ENCODE assay signal across 16 cellular contexts in the genomic region with DNA sequence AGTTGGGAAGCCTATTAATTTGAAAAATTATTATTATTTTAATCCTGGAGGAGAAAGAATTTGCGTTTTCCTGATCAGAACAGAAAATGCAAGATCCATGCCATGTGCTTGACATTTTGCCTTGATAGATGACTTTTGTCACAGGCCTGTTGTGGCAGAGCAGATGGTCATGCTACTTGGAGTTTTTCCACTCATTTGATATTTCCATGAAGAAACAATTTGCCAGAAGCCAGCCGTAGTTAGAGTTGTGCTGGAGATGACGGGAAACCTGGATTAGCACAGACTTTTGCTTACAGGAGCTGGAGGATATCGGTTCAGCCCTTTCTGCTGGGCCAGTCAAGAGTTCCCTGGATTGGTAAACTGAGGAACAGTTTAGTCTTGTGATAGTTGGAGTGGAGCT. TPM values are rescaled to one million over a fixed set of nuclear protein-coding genes. Genes with fewer than 3 reads are reported as not detected.
DNase-seq lines count a peak whose midpoint lies in the region; ATAC-seq and TF ChIP-seq lines count a peak whose summit lies in the region.
"Had no signal": no experiment of that assay in that cellular context is flagged by ENCODE, and none has a peak within 500 bp of the region (broad histone marks: within the 10 kb centered on the region; RNA-seq: fewer than 3 reads in every experiment).

No MANE protein-coding gene starts in this region.

- H3K4me1 Mint-ChIP-seq in activated naive CD4-positive, alpha-beta T cell treated with anti-CD3 and anti-CD28 coated beads, Interleukin-2, amount 50 U/mL, for 24 hours: peaks cover 81% of the 10 kb centered on the region
- peaks cover 68% of the 10 kb centered on the region for H3K4me1 Mint-ChIP-seq in activated CD4-positive, alpha-beta memory T cell treated with anti-CD3 and anti-CD28 coated beads for 36 hours (ENCODE audit: low read depth)
- H3K4me1 Mint-ChIP-seq in endothelial cell (ENCODE audit: unreplicated experiment): peaks cover 52% of the 10 kb centered on the region

- WGBS in transverse colon (ENCODE audit: low coverage in 1 of 2), 2 donors: 87 to 96% methylated on average over 4 of the region's 4 CpGs
- 88% methylated on average over 4 of the region's 4 CpGs for WGBS in right cardiac atrium

- POLR2A ChIA-PET in activated CD4-positive, alpha-beta memory T cell treated with anti-CD3 and anti-CD28 coated beads for 36 hours (lab: Charles Lee): interaction anchor here (1.1 to 2.3 kb wide), 5 partner anchors 21 to 90 kb away, joined by 3 to 6 read pairs (median 4); a partner anchor contains a TSS

- CTCF ChIA-PET in activated CD4-positive, alpha-beta memory T cell treated with anti-CD3 and anti-CD28 coated beads for 36 hours (lab: Charles Lee): interaction anchor here (0.7 to 7.2 kb wide), 9 partner anchors 13 to 115 kb away, joined by 3 to 62 read pairs (median 4); a partner anchor contains a TSS

- H3K27me3 Mint-ChIP-seq in activated naive CD4-positive, alpha-beta T cell treated with anti-CD3 and anti-CD28 coated beads, Interleukin-2, amount 50 U/mL, for 24 hours: no peaks in the 10 kb centered on the region
- no peaks in the 10 kb centered on the region for H3K27me3 Mint-ChIP-seq in activated CD4-positive, alpha-beta memory T cell treated with anti-CD3 and anti-CD28 coated beads for 36 hours
- H3K27me3 Mint-ChIP-seq in endothelial cell (ENCODE audit: unreplicated experiment): peaks cover 5% of the 10 kb centered on the region

- H3K4me3 ChIP-seq in transverse colon (no peak overlapping the region), right cardiac atrium (ENCODE audit: low read length) (no peak overlapping the region)
- H3K4me3 ChIP-seq: right lobe of liver had no signal

- no peak for DNase-seq in activated naive CD4-positive, alpha-beta T cell treated with Interleukin-2 at 50 U/mL for 16 hours
- no peak for DNase-seq in activated CD4-positive, alpha-beta memory T cell treated with anti-CD3 and anti-CD28 coated beads for 36 hours
- no peak for DNase-seq in endothelial cell (ENCODE audit: low spot score)
- DNase-seq in transverse colon: no peak
- DNase-seq in right cardiac atrium: no peak
- no peak for DNase-seq in islet precursor cell
- DNase-seq in NCI-H526 (lab: John Stamatoyannopoulos, UW): no peak
- DNase-seq: DMS153; foreskin keratinocyte; mammary epithelial cell; NCI-H82; right lobe of liver; RPMI8226; stimulated activated CD4-positive, alpha-beta T cell treated with anti-CD3 and anti-CD28 coated beads, Interleukin-2, amount 100 ng/mL, for 48 hours had no signal

- intact Hi-C loops in activated CD4-positive, alpha-beta memory T cell treated with anti-CD3 and anti-CD28 coated beads for 36 hours (cut with micrococcal nuclease): loop anchor here (10.0 kb wide), 1 partner anchor 79 kb away; no protein-coding TSS in a partner anchor
- intact Hi-C loops in transverse colon (cut with DNase I; ENCODE audit: low total_unique reads) (no loop called here), right cardiac atrium (cut with DNase I) (loop anchor here in 1 of 4 donors (10.0 kb wide), 1 partner anchor 91 kb away; a partner anchor contains a TSS)

- no peaks in the 10 kb centered on the region for H3K36me3 ChIP-seq in transverse colon
- H3K36me3 ChIP-seq: right lobe of liver had no signal

- H3K27ac ChIP-seq in transverse colon (peak overlapping the region in 3 of 4 donors; percentile 17 to 31 (median 19)), right cardiac atrium (ENCODE audit: low read length) (no peak overlapping the region)
- H3K27ac ChIP-seq: foreskin keratinocyte, right lobe of liver had no signal

- no peaks in the 10 kb centered on the region for H3K9me3 Mint-ChIP-seq in activated naive CD4-positive, alpha-beta T cell treated with anti-CD3 and anti-CD28 coated beads, Interleukin-2, amount 50 U/mL, for 24 hours
- H3K9me3 Mint-ChIP-seq in activated CD4-positive, alpha-beta memory T cell treated with anti-CD3 and anti-CD28 coated beads for 36 hours: no peaks in the 10 kb centered on the region
- H3K9me3 Mint-ChIP-seq in endothelial cell (ENCODE audit: unreplicated experiment): no peaks in the 10 kb centered on the region

- no peak for TF ChIP-seq EP300 in transverse colon (IDR thresholded peaks at IDR 0.05; ENCODE audit: low read depth)

- H3K36me3 Mint-ChIP-seq in activated naive CD4-positive, alpha-beta T cell treated with anti-CD3 and anti-CD28 coated beads, Interleukin-2, amount 50 U/mL, for 24 hours: peaks cover 5% of the 10 kb centered on the region
- peaks cover 38% of the 10 kb centered on the region for H3K36me3 Mint-ChIP-seq in activated CD4-positive, alpha-beta memory T cell treated with anti-CD3 and anti-CD28 coated beads for 36 hours
- H3K36me3 Mint-ChIP-seq in endothelial cell (ENCODE audit: low read depth, unreplicated experiment): peaks cover 8% of the 10 kb centered on the region

- H3K4me3 Mint-ChIP-seq in activated naive CD4-positive, alpha-beta T cell treated with anti-CD3 and anti-CD28 coated beads, Interleukin-2, amount 50 U/mL, for 24 hours: peak overlapping the region; percentile 82
- H3K4me3 Mint-ChIP-seq in activated CD4-positive, alpha-beta memory T cell treated with anti-CD3 and anti-CD28 coated beads for 36 hours: peak overlapping the region; percentile 54
- no peak overlapping the region for H3K4me3 Mint-ChIP-seq in endothelial cell (ENCODE audit: unreplicated experiment)

- in situ Hi-C loops in transverse colon (cut with MboI; ENCODE audit: low pct_ligation_motif_present in 1 of 4, low pct_unique_long_range_greater_than_20kb in 1 of 4, low sequenced_read_pairs in 3 of 4): no loop called here

- H3K4me1 ChIP-seq in transverse colon (peaks cover 0 to 16% (median 7%) of the 10 kb centered on the region in 4 donors), right cardiac atrium (ENCODE audit: control insufficient read depth, insufficient read depth, low read length) (no peaks in the 10 kb centered on the region)

- H3K27me3 ChIP-seq in transverse colon (no peaks in the 10 kb centered on the region), right cardiac atrium (ENCODE audit: control insufficient read depth, insufficient read depth) (no peaks in the 10 kb centered on the region)
- H3K27me3 ChIP-seq: foreskin keratinocyte, right lobe of liver had no signal

- peak overlapping the region; percentile 99 for H3K27ac Mint-ChIP-seq in activated naive CD4-positive, alpha-beta T cell treated with anti-CD3 and anti-CD28 coated beads, Interleukin-2, amount 50 U/mL, for 24 hours
- peak overlapping the region; percentile 90 for H3K27ac Mint-ChIP-seq in activated CD4-positive, alpha-beta memory T cell treated with anti-CD3 and anti-CD28 coated beads for 36 hours
- peak overlapping the region; percentile 7 for H3K27ac Mint-ChIP-seq in endothelial cell (ENCODE audit: unreplicated experiment)

- TF ChIP-seq CTCF in endothelial cell (IDR thresholded peaks at IDR 0.05; ENCODE audit: unreplicated experiment) (no peak), transverse colon (IDR thresholded peaks at IDR 0.05) (no peak)

- ATAC-seq in right cardiac atrium: no peak
- ATAC-seq: foreskin keratinocyte, right lobe of liver had no signal

- H3K9me3 ChIP-seq in transverse colon (no peaks in the 10 kb centered on the region), right cardiac atrium (ENCODE audit: control insufficient read depth, low read length) (no peaks in the 10 kb centered on the region)
- H3K9me3 ChIP-seq: right lobe of liver had no signal

- TF ChIP-seq POLR2A in transverse colon (IDR thresholded peaks at IDR 0.05): no peak

RNA-seq across cellular contexts. Expression of a gene that starts 3.2 kb away (rescaled TPM):
- total RNA-seq in activated CD4-positive, alpha-beta memory T cell treated with anti-CD3 and anti-CD28 coated beads for 36 hours: 10 to 100 TPM; 71.3 to 78.8 TPM
- total RNA-seq in endothelial cell (ENCODE audit: unreplicated experiment) (24.9 TPM), transverse colon (10 to 100 TPM in 2 of 4 donors, 1 to 10 TPM in 2; 6.4 to 17.5 (median 11.3) TPM), right cardiac atrium (1 to 10 TPM; 5.7 to 6.6 (median 6.3) TPM)
- 2.1 TPM for polyA plus RNA-seq in right cardiac atrium

RNA-seq across cellular contexts. Expression of a gene that starts 50.1 kb away (rescaled TPM):
- under 1 TPM; 0.05 to 0.07 TPM for total RNA-seq in activated CD4-positive, alpha-beta memory T cell treated with anti-CD3 and anti-CD28 coated beads for 36 hours
- total RNA-seq in endothelial cell (ENCODE audit: unreplicated experiment) (0.05 TPM), transverse colon (1 to 10 TPM in 2 of 4 donors, under 1 TPM in 1, not detected in 1; 0.37 to 2.2 (median 1.4) TPM), right cardiac atrium (under 1 TPM in 3 of 4 donors, not detected in 1; 0.21 to 0.71 (median 0.71) TPM)
- polyA plus RNA-seq in right cardiac atrium: 1.0 TPM
- total RNA-seq: T-helper 2 cell treated with Interferon-gamma antibody and Interleukin-4, amounts not matched to agents 100 ng/mL and 5 ng/mL, for 36 hours had no signal

Comparison
In these comparisons a context has a peak if more than half of its experiments do, and no peak if none do; other contexts are left out.
1. H3K27ac Mint-ChIP-seq: peak in every context shown above with its lines; median percentile 99 in activated naive CD4-positive, alpha-beta T cell treated with anti-CD3 and anti-CD28 coated beads, Interleukin-2, amount 50 U/mL, for 24 hours; 90 in activated CD4-positive, alpha-beta memory T cell treated with anti-CD3 and anti-CD28 coated beads for 36 hours; 7 in endothelial cell.